ENCODE assay signal across 9 cellular contexts in genomic region chr18:37537868-37538525, GRCh38. TPM values are rescaled to one million over a fixed set of nuclear protein-coding genes. Genes with fewer than 3 reads are reported as not detected.
DNase-seq lines count a peak whose midpoint lies in the region; ATAC-seq lines count a peak whose summit lies in the region.
"Had no signal": no experiment of that assay in that cellular context is flagged by ENCODE, and none has a peak within 500 bp of the region (broad histone marks: within the 10 kb centered on the region; RNA-seq: fewer than 3 reads in every experiment).

No MANE protein-coding gene starts in this region.

- in situ Hi-C loops in HAP-1 (cut with MboI; ENCODE audit: low sequenced_read_pairs) = no loop called here

- peaks cover 22% of the 10 kb centered on the region for H3K27me3 ChIP-seq in HAP-1 (ENCODE audit: low read depth)

- no peaks in the 10 kb centered on the region for H3K4me1 ChIP-seq in HAP-1

- intact Hi-C loops in left colon (cut with DNase I, micrococcal nuclease) = no loop called here

- H3K36me3 ChIP-seq in HAP-1 (replicated peaks) = no peaks in the 10 kb centered on the region

- DNase-seq in NCI-H2081 (lab: John Stamatoyannopoulos, UW) (peak; percentile 49 to 58), NCI-H2081 treated with DMSO at 0.1 percent for 48 hours (lab: John Stamatoyannopoulos, UW) (no peak), HAP-1 (ENCODE audit: low spot score in 2 of 2) (peak; percentile 36 to 86), Kasumi-1 (lab: John Stamatoyannopoulos, UW) (peak; percentile 44 to 49), T follicular helper cell (ENCODE audit: low read depth) (peak; percentile 6), cerebellar cortex (ENCODE audit: low spot score) (peak; percentile 70), left colon (peak; percentile 36 to 75)
- DNase-seq in stimulated activated CD4-positive, alpha-beta T cell treated with anti-CD3 and anti-CD28 coated beads, TNF-alpha, amount 100 ng/mL, for 24 hours (ENCODE audit: low read depth in 3 of 3) = peak in 2 of 3 experiments; percentile 11 to 60

- peak; percentile 79 for ATAC-seq in left colon

- no peaks in the 10 kb centered on the region for H3K9me3 ChIP-seq in HAP-1

- no peak overlapping the region for H3K4me3 ChIP-seq in HAP-1

RNA-seq across cellular contexts. Expression of gene CELF4, which starts 27.6 kb away (rescaled TPM):
- 1 to 10 TPM in 1 of 2 donors, under 1 TPM in 1; 0.85 to 1.8 TPM for total RNA-seq in left colon
- total RNA-seq: CD4-positive, alpha-beta memory T cell had no signal
